Comparison of ENCODE assay signal across 8 cellular contexts in the genomic region with DNA sequence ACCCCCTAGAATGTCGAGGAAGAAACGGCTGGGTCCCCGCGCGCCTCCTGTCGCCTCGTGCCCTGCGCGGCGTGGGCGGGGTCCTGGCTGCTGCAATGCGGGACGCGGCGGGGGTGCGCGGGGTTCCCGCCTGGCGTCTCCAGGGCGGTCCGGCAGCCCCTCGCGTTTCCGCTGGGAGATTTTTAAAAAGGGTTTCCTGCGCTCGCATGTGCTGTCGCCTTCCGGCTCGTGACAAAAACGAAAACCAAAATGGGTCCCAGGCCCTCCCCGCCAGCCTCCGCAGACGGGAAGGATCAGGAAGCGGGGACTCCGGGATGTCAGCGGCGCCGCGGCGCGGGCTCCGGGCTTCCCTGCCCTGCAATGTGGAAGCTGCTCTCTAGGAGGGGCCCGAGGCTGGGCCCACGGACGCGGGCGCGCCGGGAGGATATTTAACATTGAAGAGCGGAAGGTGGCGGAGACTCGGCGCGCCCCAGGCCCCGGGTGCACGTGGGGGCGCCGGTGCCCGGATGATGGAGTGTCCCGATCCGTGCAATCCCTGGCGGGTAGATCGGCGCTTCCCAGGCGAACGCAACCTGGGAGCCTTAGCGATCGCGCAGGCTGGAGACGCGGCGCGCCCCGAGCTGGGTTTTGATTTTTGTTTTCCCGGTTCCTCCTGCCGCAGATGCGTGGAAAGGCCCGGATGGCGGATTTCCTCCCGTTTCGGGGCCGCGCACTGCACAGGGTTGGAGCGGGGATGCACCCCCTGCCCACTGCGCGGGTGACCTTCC. TPM values are rescaled to one million over a fixed set of nuclear protein-coding genes. Genes with fewer than 3 reads are reported as not detected.
A peak's percentile ranks its signal among the peaks of the same experiment; 100 is the strongest.
DNase-seq lines count a peak whose midpoint lies in the region; ATAC-seq lines count a peak whose summit lies in the region.

No MANE protein-coding gene starts in this region.

- H3K27ac ChIP-seq in ectodermal cell (ENCODE audit: insufficient read depth, low read depth, low read length, poor library complexity, severe bottlenecking) (no peak overlapping the region), mesenchymal stem cell (ENCODE audit: low read length, poor library complexity, severe bottlenecking) (peak overlapping the region; percentile 63)

- H2BK5ac ChIP-seq in mesenchymal stem cell (ENCODE audit: low read depth, low read length, poor library complexity, severe bottlenecking), result peak overlapping the region; percentile 40

- H3K36me3 ChIP-seq in ectodermal cell (ENCODE audit: control insufficient read depth, insufficient read depth, low read length), result no peaks in the 10 kb centered on the region
- H3K36me3 ChIP-seq in mesenchymal stem cell (ENCODE audit: control insufficient read depth in 1 of 2, insufficient read depth in 2 of 2, low read depth in 1 of 2, low read length in 2 of 2), result peaks cover 2 to 5% of the 10 kb centered on the region in 2 experiments

- peak overlapping the region; percentile 83 for H4K91ac ChIP-seq in mesenchymal stem cell (ENCODE audit: low read length)

- peak overlapping the region; percentile 84 for H3K9ac ChIP-seq in mesenchymal stem cell (ENCODE audit: low read length)

- no peaks in the 10 kb centered on the region for H3K9me3 Mint-ChIP-seq in activated CD4-positive, alpha-beta memory T cell treated with anti-CD3 and anti-CD28 coated beads, Interleukin-2, amount 10 ng/mL, durations not matched to agents 7 days and 5 days

- H3K79me1 ChIP-seq in mesenchymal stem cell (replicated peaks; ENCODE audit: low read length, poor library complexity, severe bottlenecking), result peaks cover 4% of the 10 kb centered on the region

- peak overlapping the region; percentile 89 to 90 for H3K4ac ChIP-seq in mesenchymal stem cell (ENCODE audit: low read depth in 1 of 2, low read length in 2 of 2)

- H3K4me1 Mint-ChIP-seq in activated CD4-positive, alpha-beta memory T cell treated with anti-CD3 and anti-CD28 coated beads, Interleukin-2, amount 10 ng/mL, durations not matched to agents 7 days and 5 days, result peaks cover 41% of the 10 kb centered on the region

- H3K9me3 ChIP-seq in ectodermal cell (ENCODE audit: control insufficient read depth, low read length) (no peaks in the 10 kb centered on the region), mesenchymal stem cell (ENCODE audit: control insufficient read depth, low read length) (no peaks in the 10 kb centered on the region)

- H2BK12ac ChIP-seq in mesenchymal stem cell (ENCODE audit: low read length in 2 of 2), result peak overlapping the region in 1 of 2 experiments; percentile 39

- H2BK15ac ChIP-seq in mesenchymal stem cell (ENCODE audit: low read depth, poor library complexity, severe bottlenecking), result peak overlapping the region; percentile 75

- H3K18ac ChIP-seq in mesenchymal stem cell (ENCODE audit: low read depth in 1 of 2, low read length in 2 of 2), result peak overlapping the region; percentile 84 to 94

- peak overlapping the region; percentile 81 for H3K27ac Mint-ChIP-seq in activated CD4-positive, alpha-beta memory T cell treated with anti-CD3 and anti-CD28 coated beads, Interleukin-2, amount 10 ng/mL, durations not matched to agents 7 days and 5 days

- H3K4me3 ChIP-seq in ectodermal cell (ENCODE audit: insufficient read depth, low read depth, low read length), result peak overlapping the region; percentile 75
- H3K4me3 ChIP-seq in mesenchymal stem cell (ENCODE audit: insufficient read depth in 1 of 2, low read depth in 1 of 2, low read length in 2 of 2), result peak overlapping the region; percentile 78 to 85

- peak overlapping the region; percentile 94 for H3K4me2 ChIP-seq in mesenchymal stem cell (ENCODE audit: low read length, poor library complexity, severe bottlenecking)

- CTCF ChIA-PET in activated CD4-positive, alpha-beta memory T cell treated with anti-CD3 and anti-CD28 coated beads, Interleukin-2, amount 10 ng/mL, durations not matched to agents 7 days and 5 days (lab: Charles Lee), result interaction anchor here (1.1 kb wide), 1 partner anchor 27 kb away, joined by 3 read pairs; no protein-coding TSS in a partner anchor

- H2AK5ac ChIP-seq in mesenchymal stem cell (ENCODE audit: low read length, severe bottlenecking), result no peak overlapping the region

- H3K36me3 Mint-ChIP-seq in activated CD4-positive, alpha-beta memory T cell treated with anti-CD3 and anti-CD28 coated beads, Interleukin-2, amount 10 ng/mL, durations not matched to agents 7 days and 5 days (ENCODE audit: low read depth), result peaks cover 44% of the 10 kb centered on the region

- H3K27me3 ChIP-seq in ectodermal cell (ENCODE audit: control insufficient read depth, insufficient read depth, low read length, poor library complexity, severe bottlenecking), result peaks cover 34% of the 10 kb centered on the region
- peaks cover 0 to 4% of the 10 kb centered on the region in 2 experiments for H3K27me3 ChIP-seq in mesenchymal stem cell (ENCODE audit: control insufficient read depth in 1 of 2, insufficient read depth in 1 of 2, low read length in 2 of 2)

- POLR2A ChIA-PET in activated CD4-positive, alpha-beta memory T cell treated with anti-CD3 and anti-CD28 coated beads, Interleukin-2, amount 10 ng/mL, durations not matched to agents 7 days and 5 days (lab: Charles Lee), result interaction anchor here (1.0 to 8.3 kb wide), 6 partner anchors 10 to 104 kb away, joined by 4 to 51 read pairs (median 5); partner anchors contain the start of gene PITRM1

- WGBS in ectodermal cell, 2 experiments, result 0% methylated on average over 86 of the region's 86 CpGs
- WGBS in mesenchymal stem cell, result under 1% methylated on average over 84 of the region's 86 CpGs

- H4K8ac ChIP-seq in mesenchymal stem cell (ENCODE audit: low read length), result peak overlapping the region; percentile 88

- H2AFZ ChIP-seq in mesenchymal stem cell (ENCODE audit: low read depth, low read length), result peak overlapping the region; percentile 84

- peak overlapping the region in 1 of 2 experiments; percentile 78 for H3K14ac ChIP-seq in mesenchymal stem cell (ENCODE audit: low read length in 2 of 2)

- H3K23ac ChIP-seq in mesenchymal stem cell (ENCODE audit: low read length in 2 of 2), result peak overlapping the region in 1 of 2 experiments; percentile 73

- ATAC-seq in GM18502 (IDR thresholded peaks at IDR 0.05; ENCODE audit: poor library complexity, unreplicated experiment) (peak; percentile 41), HG02588 (IDR thresholded peaks at IDR 0.05; ENCODE audit: unreplicated experiment) (peak; percentile 37)

- H2BK120ac ChIP-seq in mesenchymal stem cell (ENCODE audit: low read depth, low read length), result peak overlapping the region; percentile 95

- H3K4me3 Mint-ChIP-seq in activated CD4-positive, alpha-beta memory T cell treated with anti-CD3 and anti-CD28 coated beads, Interleukin-2, amount 10 ng/mL, durations not matched to agents 7 days and 5 days, result peak overlapping the region; percentile 92

- peak; percentile 23 for DNase-seq in NCI-H1694 treated with DMSO at 0.1 percent for 48 hours (lab: John Stamatoyannopoulos, UW)
- DNase-seq in activated CD4-positive, alpha-beta memory T cell treated with anti-CD3 and anti-CD28 coated beads, Interleukin-2, amount 10 ng/mL, durations not matched to agents 7 days and 5 days, result peak; percentile 69
- peak; percentile 80 for DNase-seq in mesenchymal stem cell
- peak; percentile 39 for DNase-seq in stimulated activated CD8-positive, alpha-beta memory T cell treated with anti-CD3 and anti-CD28 coated beads, Interleukin-15, amount 100 ng/mL, for 24 hours (ENCODE audit: low read depth)
- DNase-seq in NCI-H2196 (lab: John Stamatoyannopoulos, UW; ENCODE audit: unreplicated experiment), result no peak

- H3K4me1 ChIP-seq in ectodermal cell (ENCODE audit: control insufficient read depth, insufficient read depth, low read length), result no peaks in the 10 kb centered on the region
- peaks cover 36% of the 10 kb centered on the region for H3K4me1 ChIP-seq in mesenchymal stem cell (ENCODE audit: control insufficient read depth, insufficient read depth, low read depth, low read length)

- H3K27me3 Mint-ChIP-seq in activated CD4-positive, alpha-beta memory T cell treated with anti-CD3 and anti-CD28 coated beads, Interleukin-2, amount 10 ng/mL, durations not matched to agents 7 days and 5 days, result peaks cover 8% of the 10 kb centered on the region

RNA-seq across cellular contexts. Expression of gene PFKP, which starts 1.0 kb away (rescaled TPM):
- total RNA-seq in activated CD4-positive, alpha-beta memory T cell treated with anti-CD3 and anti-CD28 coated beads, Interleukin-2, amount 10 ng/mL, durations not matched to agents 7 days and 5 days, result 100 to 1,000 TPM; 214 to 215 TPM
- polyA plus RNA-seq in ectodermal cell (2013, experiment 1 of 4), result 78.3 TPM
- polyA plus RNA-seq in ectodermal cell (2013, experiment 2 of 4), result 84.2 TPM
- 48.6 TPM for polyA plus RNA-seq in ectodermal cell (2013, experiment 3 of 4)
- polyA plus RNA-seq in ectodermal cell (2013, experiment 4 of 4), result 51.8 TPM
- 57.2 TPM for polyA plus RNA-seq in mesenchymal stem cell (2013, experiment 1 of 2)
- 54.3 TPM for polyA plus RNA-seq in mesenchymal stem cell (2013, experiment 2 of 2)
